In genomic region chr15:38176155-38176554, GRCh38 we compare ENCODE assay signal across 10 cellular contexts.
DNase-seq lines count a peak whose midpoint lies in the region; ATAC-seq and TF ChIP-seq lines count a peak whose summit lies in the region.
"Had no signal": no experiment of that assay in that cellular context is flagged by ENCODE, and none has a peak within 500 bp of the region (broad histone marks: within the 10 kb centered on the region; RNA-seq: fewer than 3 reads in every experiment).

No MANE protein-coding gene starts in this region.

- H3K9me2 ChIP-seq in MM.1S (replicated peaks; ENCODE audit: insufficient read depth, low read length), result no peaks in the 10 kb centered on the region

- TF ChIP-seq POLR2A in GM18505 (IDR thresholded peaks at IDR 0.05; ENCODE audit: borderline replicate concordance, extremely low read depth, insufficient read depth, insufficient read length) (no peak), spleen (IDR thresholded peaks at IDR 0.05) (no peak), uterus (IDR thresholded peaks at IDR 0.05) (no peak)

- 70 to 75% (median 74%) methylated on average over 4 of the region's 4 CpGs for WGBS in spleen, 5 donors

- no peaks in the 10 kb centered on the region for H3K27me3 ChIP-seq in MM.1S (replicated peaks; ENCODE audit: insufficient read depth, low read length)
- peaks cover 0 to 18% (median 0%) of the 10 kb centered on the region in 7 donors for H3K27me3 ChIP-seq in spleen (replicated peaks in 1 of 7)
- H3K27me3 ChIP-seq in uterus, result no peaks in the 10 kb centered on the region

- H3K36me3 ChIP-seq in MM.1S (replicated peaks; ENCODE audit: insufficient read depth, low read length), result no peaks in the 10 kb centered on the region
- H3K36me3 ChIP-seq in spleen, result no peaks in the 10 kb centered on the region
- no peaks in the 10 kb centered on the region for H3K36me3 ChIP-seq in uterus

- H3K27ac ChIP-seq in MM.1S (ENCODE audit: low read length) (peak overlapping the region; percentile 70; the same call in 1 of the 2 replicates), spleen (no peak overlapping the region), uterus (no peak overlapping the region)

- peak overlapping the region; percentile 20; the same call in 1 of the 2 replicates for H3K9ac ChIP-seq in MM.1S (ENCODE audit: low read length)

- intact Hi-C loops in spleen (cut with DNase I; ENCODE audit: low total_unique reads), result no loop called here
- intact Hi-C loops in uterus (cut with DNase I; ENCODE audit: low total_unique reads), result no loop called here

- H3K9me3 ChIP-seq in MM.1S (replicated peaks; ENCODE audit: insufficient read depth, low read length), result no peaks in the 10 kb centered on the region
- no peaks in the 10 kb centered on the region for H3K9me3 ChIP-seq in spleen
- no peaks in the 10 kb centered on the region for H3K9me3 ChIP-seq in uterus

- H4K20me1 ChIP-seq in MM.1S (ENCODE audit: insufficient read depth, low read length), result no peaks in the 10 kb centered on the region

- H2AFZ ChIP-seq in MM.1S (ENCODE audit: low read length), result peak overlapping the region; percentile 16; the same call in 1 of the 2 replicates

- peak; percentile 67 for DNase-seq in HCEC 1CT
- peak; percentile 68 for DNase-seq in MM.1S
- DNase-seq in left kidney (ENCODE audit: low read depth, low spot score), result peak; percentile 52
- DNase-seq in HuH-7 (ENCODE audit: low spot score), result no peak
- DNase-seq in spleen, result no peak
- no peak for DNase-seq in uterus
- no peak for DNase-seq in NCI-H1694 treated with DMSO at 0.1 percent for 48 hours (lab: John Stamatoyannopoulos, UW)
- DNase-seq: NCI-H526 treated with DMSO at 0.1 percent for 48 hours; stimulated activated CD4-positive, alpha-beta T cell treated with anti-CD3 and anti-CD28 coated beads, Interleukin-15, amount 100 ng/mL, for 24 hours had no signal

- peak; percentile 93 for ATAC-seq in GM18505 (IDR thresholded peaks at IDR 0.05; ENCODE audit: unreplicated experiment)

- H3F3A ChIP-seq in MM.1S (ENCODE audit: insufficient read depth, low read length), result peaks cover 11% of the 10 kb centered on the region

- H3K4me1 ChIP-seq in MM.1S (ENCODE audit: low read length) (peaks cover 38% of the 10 kb centered on the region), spleen (no peaks in the 10 kb centered on the region), uterus (no peaks in the 10 kb centered on the region)

- TF ChIP-seq CTCF in MM.1S (IDR thresholded peaks at IDR 0.05; ENCODE audit: low read length) (no peak), spleen (IDR thresholded peaks at IDR 0.05 in 8 of 11, conservative IDR thresholded peaks at IDR 0.05 in 3 of 11) (no peak), uterus (IDR thresholded peaks at IDR 0.05) (no peak)

- H3K4me3 ChIP-seq in MM.1S (ENCODE audit: low read length), result peak overlapping the region; percentile 8; the same call in 1 of the 2 replicates
- no peak overlapping the region for H3K4me3 ChIP-seq in spleen
- no peak overlapping the region for H3K4me3 ChIP-seq in uterus

- H3K79me2 ChIP-seq in MM.1S (ENCODE audit: low read length), result no peaks in the 10 kb centered on the region

- H3K4me2 ChIP-seq in MM.1S (ENCODE audit: low read depth, low read length), result peak overlapping the region; percentile 80

Comparison
In these comparisons a context has a peak if more than half of its experiments do, and no peak if none do; other contexts are left out.
1. DNase-seq: peak in HCEC 1CT (single experiment), MM.1S (single experiment) and left kidney (single experiment); none in HuH-7 (single experiment), spleen (single experiment), uterus (0 of 2) and NCI-H1694 treated with DMSO at 0.1 percent for 48 hours (single experiment).